ENCODE assay signal across 28 cellular contexts in genomic region chr18:57889841-57890240, GRCh38.
"Had no signal": no experiment of that assay in that cellular context is flagged by ENCODE, and none has a peak within 500 bp of the region (broad histone marks: within the 10 kb centered on the region; RNA-seq: fewer than 3 reads in every experiment).

No MANE protein-coding gene starts in this region.

- H3K27ac ChIP-seq: colonic mucosa, epithelial cell of prostate, heart right ventricle, lower lobe of right lung, neutrophil, pancreas, right atrium auricular region, suprapubic skin, transverse colon, upper lobe of right lung, vagina had no signal

- H3K4me2 ChIP-seq: smooth muscle cell had no signal

- H3K27me3 ChIP-seq: colonic mucosa, heart right ventricle, neutrophil, pancreas, right atrium auricular region, suprapubic skin, transverse colon, upper lobe of right lung, vagina had no signal

- H3K36me3 ChIP-seq: colonic mucosa, heart right ventricle, lower lobe of right lung, neutrophil, pancreas, right atrium auricular region, suprapubic skin, transverse colon, upper lobe of right lung, vagina had no signal

- H3K4me3 ChIP-seq: colonic mucosa, heart right ventricle, lower lobe of right lung, mucosa of descending colon, pancreas, right atrium auricular region, smooth muscle cell, suprapubic skin, transverse colon, upper lobe of right lung, vagina had no signal

- ATAC-seq: esophagus mucosa; heart right ventricle; left ventricle myocardium superior; lower lobe of right lung; mucosa of descending colon; natural killer cell treated with Interleukin-12 subunit alpha and Interleukin-12 subunit beta and Interleukin-15 and Interleukin-18, amount 100 ng/mL, for 72 hours; pancreas; sciatic nerve; stimulated activated naive CD8-positive, alpha-beta T cell treated with anti-CD3 and anti-CD28 coated beads, Interleukin-15, amount 100 ng/mL, for 72 hours; upper lobe of right lung had no signal

- H3K4me1 ChIP-seq: colonic mucosa, heart right ventricle, lower lobe of right lung, pancreas, right atrium auricular region, suprapubic skin, transverse colon, upper lobe of right lung, vagina had no signal

- DNase-seq: colonic mucosa; effector CD8-positive, alpha-beta T cell; endodermal cell; glutamatergic neuron; heart right ventricle; hippocampal formation; left ventricle myocardium superior; lower lobe of right lung; mucosa of descending colon; naive B cell; pancreas; stimulated activated CD4-positive, alpha-beta T cell treated with anti-CD3 and anti-CD28 coated beads, Interleukin-12 subunit alpha, Interleukin-12 subunit beta, amount 100 ng/mL, for 4 hours; stimulated activated CD4-positive, alpha-beta T cell treated with anti-CD3 and anti-CD28 coated beads, Interleukin-1b, Interleukin-23, amount 100 ng/mL, for 48 hours; stimulated activated CD4-positive, alpha-beta T cell treated with anti-CD3 and anti-CD28 coated beads, Interleukin-4, amount 100 ng/mL, for 1 hour; stimulated activated CD8-positive, alpha-beta memory T cell treated with anti-CD3 and anti-CD28 coated beads, Interleukin-4, amount 100 ng/mL, for 48 hours; stimulated activated naive CD4-positive, alpha-beta T cell; stimulated activated naive CD8-positive, alpha-beta T cell treated with anti-CD3 and anti-CD28 coated beads, Interleukin-15, amount 100 ng/mL, for 72 hours; transverse colon; upper lobe of right lung had no signal

- H3K9me3 ChIP-seq: colonic mucosa, lower lobe of right lung, neutrophil, suprapubic skin, upper lobe of right lung, vagina had no signal
